ENCODE assay signal across 8 cellular contexts in the genomic region with DNA sequence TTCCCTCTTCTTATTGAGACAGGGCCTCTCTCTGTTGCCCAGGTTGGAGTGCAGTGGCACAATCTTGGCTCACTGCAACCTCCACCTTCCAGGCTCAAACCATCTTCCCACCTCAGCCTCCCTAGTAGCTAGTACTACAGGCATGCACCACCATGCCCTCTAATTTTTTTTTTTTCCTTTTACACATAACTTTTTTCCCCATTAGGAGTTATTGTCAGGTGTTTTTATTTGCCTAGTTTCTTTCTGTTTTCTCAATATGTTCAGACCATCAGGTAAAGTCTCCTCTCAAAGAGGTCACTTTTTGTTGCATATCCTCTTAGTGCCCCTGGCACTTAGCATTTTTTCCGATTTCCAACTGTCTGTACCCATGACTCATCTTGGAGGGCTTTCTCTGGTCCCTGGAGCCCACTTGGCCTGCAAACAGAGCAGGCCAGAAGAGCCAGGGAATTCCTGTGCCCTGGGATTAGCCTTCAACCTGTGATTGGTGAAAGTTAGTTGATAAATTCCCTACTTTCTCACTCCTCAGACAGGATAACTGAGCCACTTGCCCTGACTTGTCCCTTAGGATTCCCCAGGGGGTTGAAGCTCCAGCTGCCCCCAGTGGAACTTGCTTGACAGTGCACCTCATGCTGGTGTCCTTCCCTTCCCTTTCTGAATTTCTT. TPM values are rescaled to one million over a fixed set of nuclear protein-coding genes. Genes with fewer than 3 reads are reported as not detected.
DNase-seq lines count a peak whose midpoint lies in the region; ATAC-seq and TF ChIP-seq lines count a peak whose summit lies in the region.

No MANE protein-coding gene starts in this region.

- in situ Hi-C loops in T47D (cut with HindIII; ENCODE audit: low pct_unique_long_range_greater_than_20kb, low sequenced_read_pairs) (no loop called here), transverse colon (cut with MboI; ENCODE audit: low pct_ligation_motif_present in 1 of 4, low pct_unique_long_range_greater_than_20kb in 1 of 4, low sequenced_read_pairs in 3 of 4) (loop anchor here in 3 of 4 donors (10.0 to 25.0 kb wide), 2 partner anchors 315 to 318 kb away; partner anchors contain the start of gene SIPA1L2 (in 3 of the 3))

- ATAC-seq in GM21717 (IDR thresholded peaks at IDR 0.05; ENCODE audit: unreplicated experiment) (peak; percentile 47), left lobe of liver (peak; percentile 68)

- H3K27ac ChIP-seq in HUES48 (ENCODE audit: low read depth, low read length) = peak overlapping the region; percentile 84
- H3K27ac ChIP-seq in RWPE1 = peak overlapping the region; percentile 56
- peak overlapping the region in 1 of 4 donors; percentile 19 for H3K27ac ChIP-seq in transverse colon

- peaks cover 28% of the 10 kb centered on the region for H3K4me1 ChIP-seq in HUES48 (ENCODE audit: control insufficient read depth, insufficient read depth, low read length)
- peaks cover 0 to 31% (median 19%) of the 10 kb centered on the region in 4 donors for H3K4me1 ChIP-seq in transverse colon

- intact Hi-C loops in transverse colon (cut with DNase I; ENCODE audit: low total_unique reads) = no loop called here

- peak; percentile 71 for TF ChIP-seq CTCF in RWPE1 (conservative IDR thresholded peaks at IDR 0.05; ENCODE audit: low read depth)
- peak; percentile 67 to 75 (median 73) for TF ChIP-seq CTCF in transverse colon (IDR thresholded peaks at IDR 0.05)

- H3K9ac ChIP-seq in HUES48 (ENCODE audit: low read depth, low read length) = no peak overlapping the region

- CTCF ChIA-PET in RWPE1 (lab: Yijun Ruan, JAX) = interaction anchor here (0.5 to 1.2 kb wide), 9 partner anchors 72 to 1749 kb away, joined by 3 to 6 read pairs (median 3); no protein-coding TSS in a partner anchor

- H3K9me3 ChIP-seq in HUES48 (ENCODE audit: control insufficient read depth, insufficient read depth, low read length) (no peaks in the 10 kb centered on the region), transverse colon (no peaks in the 10 kb centered on the region)

- H3K36me3 ChIP-seq in HUES48 (ENCODE audit: control insufficient read depth, insufficient read depth, low read length) (peaks cover 22% of the 10 kb centered on the region), transverse colon (peaks cover 0 to 15% (median 2%) of the 10 kb centered on the region in 4 donors)

- WGBS in transverse colon (ENCODE audit: low coverage in 1 of 2), 2 donors = 91% methylated on average over 1 of the region's 1 CpG; no CpG with 5 or more reads in 1 of the 2 donors

- TF ChIP-seq POLR2A in transverse colon (IDR thresholded peaks at IDR 0.05) = no peak

- peak; percentile 20 for DNase-seq in activated CD8-positive, alpha-beta memory T cell treated with anti-CD3 and anti-CD28 coated beads, Interleukin-2, amount 50 U/mL, for 4 hours
- no peak for DNase-seq in activated CD8-positive, alpha-beta memory T cell treated with anti-CD3 and anti-CD28 coated beads, Interleukin-2, amount 50 U/mL, for 48 hours
- DNase-seq in RWPE1 (ENCODE audit: low spot score) = peak; percentile 93
- DNase-seq in T47D (ENCODE audit: low read depth in 1 of 2, low spot score in 1 of 2) = peak; percentile 68 to 85
- DNase-seq in left lobe of liver (ENCODE audit: low spot score) = no peak
- DNase-seq in transverse colon = peak; percentile 67

- POLR2A ChIA-PET in RWPE1 (lab: Yijun Ruan, JAX; ENCODE audit: low non-redundant PET) = no interaction called here

- H3K4me3 ChIP-seq in HUES48 (ENCODE audit: low read depth, low read length) = no peak overlapping the region
- no peak overlapping the region for H3K4me3 ChIP-seq in transverse colon

- TF ChIP-seq EP300 in transverse colon (IDR thresholded peaks at IDR 0.05; ENCODE audit: low read depth) = no peak

- H3K27me3 ChIP-seq in HUES48 (ENCODE audit: control insufficient read depth, insufficient read depth, low read length) (no peaks in the 10 kb centered on the region), transverse colon (no peaks in the 10 kb centered on the region)

RNA-seq across cellular contexts. Expression of gene NTPCR, which starts 2.2 kb away (rescaled TPM):
- total RNA-seq in left lobe of liver (18.5 TPM), transverse colon (10 to 100 TPM; 13.5 to 53.3 (median 37.2) TPM)

Comparison
In these comparisons a context has a peak if more than half of its experiments do, and no peak if none do; other contexts are left out.
1. DNase-seq: peak in activated CD8-positive, alpha-beta memory T cell treated with anti-CD3 and anti-CD28 coated beads, Interleukin-2, amount 50 U/mL, for 4 hours (single experiment), RWPE1 (single experiment), T47D (2 of 2) and transverse colon (single experiment); none in activated CD8-positive, alpha-beta memory T cell treated with anti-CD3 and anti-CD28 coated beads, Interleukin-2, amount 50 U/mL, for 48 hours (single experiment) and left lobe of liver (single experiment).